In the genomic region with DNA sequence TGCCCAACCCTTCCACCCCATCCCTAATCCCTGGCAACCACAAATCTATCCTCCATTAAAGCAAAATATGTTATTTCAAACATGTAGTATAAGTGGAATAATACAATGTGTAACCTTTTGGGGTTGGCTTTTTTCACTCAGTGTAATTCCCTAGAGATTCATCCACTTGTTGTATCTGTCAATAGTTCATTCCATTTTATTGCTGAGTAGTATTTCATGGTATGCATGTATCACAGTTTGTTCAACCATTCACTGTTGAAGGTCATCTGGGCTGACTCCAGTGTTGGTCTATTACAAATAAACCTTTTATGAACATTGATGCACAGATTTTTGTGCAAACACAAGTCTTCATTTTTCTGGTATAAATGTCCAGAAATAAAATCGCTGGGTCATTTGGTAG, we compare ENCODE assay signal across 19 cellular contexts.
"Had no signal": no experiment of that assay in that cellular context is flagged by ENCODE, and none has a peak within 500 bp of the region (broad histone marks: within the 10 kb centered on the region; RNA-seq: fewer than 3 reads in every experiment).

No MANE protein-coding gene starts in this region.

- DNase-seq: activated CD4-positive, alpha-beta T cell treated with anti-CD3 and anti-CD28 coated beads, Interleukin-2, amount 10 ng/mL, durations not matched to agents 7 days and 5 days; activated CD8-positive, alpha-beta memory T cell treated with anti-CD3 and anti-CD28 coated beads for 24 hours; activated CD8-positive, alpha-beta memory T cell treated with anti-CD3 and anti-CD28 coated beads, Interleukin-2, amount 50 U/mL, for 48 hours; activated effector memory CD4-positive, alpha-beta T cell treated with anti-CD3 and anti-CD28 coated beads, Interleukin-2, amount 50 U/mL, for 16 hours; activated naive CD4-positive, alpha-beta T cell treated with anti-CD3 and anti-CD28 coated beads, Interleukin-2, amount 50 U/mL, for 16 hours; activated T-cell treated with anti-CD3 and anti-CD28 coated beads, Interleukin-2, amount 50 U/mL, for 48 hours; aorta; effector memory CD8-positive, alpha-beta T cell; kidney glomerular epithelial cell; left ventricle myocardium inferior; mammary epithelial cell; midbrain; stimulated activated naive CD4-positive, alpha-beta T cell treated with Interleukin-2 at 50 U/mL for 16 hours; substantia nigra; T-cell; tibial artery had no signal

- H3K27me3 ChIP-seq: tibial artery had no signal

- FAIRE-seq: frontal cortex had no signal

- H2AFZ ChIP-seq: parathyroid adenoma had no signal

- H3K27ac ChIP-seq: left ventricle myocardium inferior, parathyroid adenoma, tibial artery had no signal

- H3K9ac ChIP-seq: parathyroid adenoma had no signal

- H3K4me3 ChIP-seq: left ventricle myocardium inferior, tibial artery had no signal

- H3K36me3 ChIP-seq: left ventricle myocardium inferior, tibial artery had no signal

- ATAC-seq: activated CD4-positive, CD25-positive, alpha-beta regulatory T cell treated with anti-CD3 and anti-CD28 coated beads, Interleukin-2, amount 50 U/mL, for 24 hours; effector memory CD8-positive, alpha-beta T cell; T-cell had no signal

- H3K4me1 ChIP-seq: left ventricle myocardium inferior, tibial artery had no signal
